ENCODE assay signal across 21 cellular contexts in the genomic region with DNA sequence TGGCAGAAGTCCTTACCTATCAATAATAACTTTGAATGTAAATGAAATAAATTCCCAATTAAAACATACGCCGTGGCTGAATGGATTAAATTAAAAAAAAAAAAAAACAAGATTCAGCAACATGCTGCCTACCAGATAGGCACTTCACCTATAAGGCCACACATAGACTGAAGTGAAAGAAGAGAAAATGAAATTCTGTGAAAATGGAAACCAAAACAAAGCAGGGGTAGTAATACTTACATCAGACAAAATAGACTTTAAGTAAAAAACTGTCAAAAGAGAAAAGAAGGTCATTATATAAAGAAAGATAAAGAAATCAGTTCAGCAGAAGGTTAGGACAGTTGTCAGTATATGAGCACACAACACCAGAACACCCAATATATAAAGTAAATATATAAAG. TPM values are rescaled to one million over a fixed set of nuclear protein-coding genes. Genes with fewer than 3 reads are reported as not detected.
A peak's percentile ranks its signal among the peaks of the same experiment; 100 is the strongest.
DNase-seq lines count a peak whose midpoint lies in the region; ATAC-seq, FAIRE-seq and TF ChIP-seq lines count a peak whose summit lies in the region.
"Had no signal": no experiment of that assay in that cellular context is flagged by ENCODE, and none has a peak within 500 bp of the region (broad histone marks: within the 10 kb centered on the region; RNA-seq: fewer than 3 reads in every experiment).

No MANE protein-coding gene starts in this region.

- peaks cover 1% of the 10 kb centered on the region for H3K9me3 Mint-ChIP-seq in activated CD8-positive, alpha-beta T cell treated with anti-CD3 and anti-CD28 coated beads for 36 hours
- H3K9me3 Mint-ChIP-seq in activated CD8-positive, alpha-beta T cell treated with anti-CD3 and anti-CD28 coated beads, Interleukin-2, amount 10 ng/mL, durations not matched to agents 7 days and 5 days (ENCODE audit: insufficient read depth) = peaks cover 5% of the 10 kb centered on the region

- H3K27ac Mint-ChIP-seq in activated CD8-positive, alpha-beta T cell treated with anti-CD3 and anti-CD28 coated beads for 36 hours = no peak overlapping the region
- no peak overlapping the region for H3K27ac Mint-ChIP-seq in activated CD8-positive, alpha-beta T cell treated with anti-CD3 and anti-CD28 coated beads, Interleukin-2, amount 10 ng/mL, durations not matched to agents 7 days and 5 days
- H3K27ac Mint-ChIP-seq: CD8-positive, alpha-beta T cell; T-helper 17 cell had no signal

- H3K9me3 ChIP-seq in MM.1S (replicated peaks; ENCODE audit: insufficient read depth, low read length) (no peaks in the 10 kb centered on the region), kidney (ENCODE audit: control insufficient read depth in 1 of 2, low read length in 2 of 2) (peaks cover 0 to 6% of the 10 kb centered on the region in 2 donors)
- H3K9me3 ChIP-seq: HAP-1 had no signal

- H3F3A ChIP-seq in MM.1S (ENCODE audit: insufficient read depth, low read length) = no peaks in the 10 kb centered on the region

- no peak overlapping the region for H3K4me3 ChIP-seq in MM.1S (ENCODE audit: low read length)
- no peak overlapping the region for H3K4me3 ChIP-seq in kidney (ENCODE audit: low read length in 2 of 2)
- H3K4me3 ChIP-seq: BLaER1, HAP-1, MG63 had no signal

- H3K4me3 Mint-ChIP-seq in activated CD8-positive, alpha-beta T cell treated with anti-CD3 and anti-CD28 coated beads for 36 hours = no peak overlapping the region
- no peak overlapping the region for H3K4me3 Mint-ChIP-seq in activated CD8-positive, alpha-beta T cell treated with anti-CD3 and anti-CD28 coated beads, Interleukin-2, amount 10 ng/mL, durations not matched to agents 7 days and 5 days
- H3K4me3 Mint-ChIP-seq: CD8-positive, alpha-beta T cell; T-helper 17 cell had no signal

- H3K79me2 ChIP-seq in MM.1S (ENCODE audit: low read length) = no peaks in the 10 kb centered on the region

- H4K20me1 ChIP-seq in MM.1S (ENCODE audit: insufficient read depth, low read length) = no peaks in the 10 kb centered on the region
- H4K20me1 ChIP-seq: BLaER1 had no signal

- H3K27me3 Mint-ChIP-seq in activated CD8-positive, alpha-beta T cell treated with anti-CD3 and anti-CD28 coated beads for 36 hours = no peaks in the 10 kb centered on the region
- H3K27me3 Mint-ChIP-seq in activated CD8-positive, alpha-beta T cell treated with anti-CD3 and anti-CD28 coated beads, Interleukin-2, amount 10 ng/mL, durations not matched to agents 7 days and 5 days (ENCODE audit: low read depth) = no peaks in the 10 kb centered on the region
- H3K27me3 Mint-ChIP-seq: T-helper 17 cell had no signal

- no peaks in the 10 kb centered on the region for H3K9me2 ChIP-seq in MM.1S (replicated peaks; ENCODE audit: insufficient read depth, low read length)

- no peak for FAIRE-seq in kidney (lab: Jason Lieb, UNC)

- peaks cover 5% of the 10 kb centered on the region for H3K36me3 Mint-ChIP-seq in activated CD8-positive, alpha-beta T cell treated with anti-CD3 and anti-CD28 coated beads for 36 hours (ENCODE audit: low read depth)
- H3K36me3 Mint-ChIP-seq in activated CD8-positive, alpha-beta T cell treated with anti-CD3 and anti-CD28 coated beads, Interleukin-2, amount 10 ng/mL, durations not matched to agents 7 days and 5 days (ENCODE audit: low read depth) = peaks cover 5% of the 10 kb centered on the region
- H3K36me3 Mint-ChIP-seq: CD8-positive, alpha-beta T cell had no signal

- DNase-seq in activated CD8-positive, alpha-beta T cell treated with anti-CD3 and anti-CD28 coated beads for 36 hours = no peak
- DNase-seq in activated CD8-positive, alpha-beta T cell treated with anti-CD3 and anti-CD28 coated beads, Interleukin-2, amount 10 ng/mL, durations not matched to agents 7 days and 5 days = no peak
- DNase-seq in MM.1S = peak; percentile 11
- no peak for DNase-seq in Right ventricle myocardium inferior (ENCODE audit: missing footprints)
- no peak for DNase-seq in kidney
- DNase-seq in posterior cingulate gyrus = no peak
- DNase-seq: 8988T; CD8-positive, alpha-beta T cell; DMS79; Karpas-422; MG63; NCI-H1092 treated with DMSO at 0.1 percent for 48 hours; NCI-H1694 treated with DMSO at 0.1 percent for 48 hours; NCI-H226; NCI-H524 treated with DMSO at 0.1 percent for 48 hours; SIG-M5; T-helper 17 cell had no signal

- intact Hi-C loops in activated CD8-positive, alpha-beta T cell treated with anti-CD3 and anti-CD28 coated beads for 36 hours (cut with micrococcal nuclease) = no loop called here
- intact Hi-C loops in Right ventricle myocardium inferior (cut with DNase I) = no loop called here
- intact Hi-C loops in kidney (cut with DNase I) = no loop called here
- intact Hi-C loops in posterior cingulate gyrus (cut with DNase I) = no loop called here

- no peaks in the 10 kb centered on the region for H3K27me3 ChIP-seq in MM.1S (replicated peaks; ENCODE audit: insufficient read depth, low read length)
- H3K27me3 ChIP-seq: BLaER1, MG63 had no signal

- no peak overlapping the region for H3K27ac ChIP-seq in MM.1S (ENCODE audit: low read length)
- no peak overlapping the region for H3K27ac ChIP-seq in kidney (ENCODE audit: low read depth in 2 of 2, low read length in 2 of 2)
- H3K27ac ChIP-seq: BLaER1 had no signal

- H3K4me2 ChIP-seq in MM.1S (ENCODE audit: low read depth, low read length) = no peak overlapping the region
- H3K4me2 ChIP-seq: BLaER1 had no signal

- H3K36me3 ChIP-seq in MM.1S (replicated peaks; ENCODE audit: insufficient read depth, low read length) (no peaks in the 10 kb centered on the region), kidney (ENCODE audit: control insufficient read depth in 1 of 2, insufficient read depth in 2 of 2, low read length in 2 of 2) (no peaks in the 10 kb centered on the region)
- H3K36me3 ChIP-seq: BLaER1, HAP-1 had no signal

- H3K9ac ChIP-seq in MM.1S (ENCODE audit: low read length) (no peak overlapping the region), kidney (ENCODE audit: low read length in 2 of 2) (no peak overlapping the region)
- H3K9ac ChIP-seq: BLaER1 had no signal

- CTCF ChIA-PET in activated CD8-positive, alpha-beta T cell treated with anti-CD3 and anti-CD28 coated beads for 36 hours (lab: Charles Lee) = no interaction called here
- CTCF ChIA-PET in activated CD8-positive, alpha-beta T cell treated with anti-CD3 and anti-CD28 coated beads, Interleukin-2, amount 10 ng/mL, durations not matched to agents 7 days and 5 days (lab: Charles Lee) = no interaction called here

- ATAC-seq in activated CD8-positive, alpha-beta T cell treated with anti-CD3 and anti-CD28 coated beads for 36 hours = peak; percentile 49
- no peak for ATAC-seq in activated CD8-positive, alpha-beta T cell treated with anti-CD3 and anti-CD28 coated beads, Interleukin-2, amount 10 ng/mL, durations not matched to agents 7 days and 5 days
- ATAC-seq in GM21576 (IDR thresholded peaks at IDR 0.05; ENCODE audit: unreplicated experiment) = peak; percentile 82
- ATAC-seq in Right ventricle myocardium inferior = no peak
- no peak for ATAC-seq in GM19467 (IDR thresholded peaks at IDR 0.05; ENCODE audit: unreplicated experiment)
- ATAC-seq: CD8-positive, alpha-beta T cell; T-helper 17 cell had no signal

- no peak overlapping the region for H2AFZ ChIP-seq in MM.1S (ENCODE audit: low read length)

- TF ChIP-seq CTCF in activated CD8-positive, alpha-beta T cell treated with anti-CD3 and anti-CD28 coated beads for 36 hours (IDR thresholded peaks at IDR 0.05) = no peak
- TF ChIP-seq CTCF in MM.1S (IDR thresholded peaks at IDR 0.05; ENCODE audit: low read length) (no peak), kidney (IDR thresholded peaks at IDR 0.05; ENCODE audit: borderline replicate concordance, extremely low read depth, insufficient read depth) (no peak)

- POLR2A ChIA-PET in activated CD8-positive, alpha-beta T cell treated with anti-CD3 and anti-CD28 coated beads for 36 hours (lab: Charles Lee) = no interaction called here
- POLR2A ChIA-PET in activated CD8-positive, alpha-beta T cell treated with anti-CD3 and anti-CD28 coated beads, Interleukin-2, amount 10 ng/mL, durations not matched to agents 7 days and 5 days (lab: Charles Lee) = no interaction called here

- H3K4me1 Mint-ChIP-seq in activated CD8-positive, alpha-beta T cell treated with anti-CD3 and anti-CD28 coated beads for 36 hours (ENCODE audit: low read depth) = no peaks in the 10 kb centered on the region
- no peaks in the 10 kb centered on the region for H3K4me1 Mint-ChIP-seq in activated CD8-positive, alpha-beta T cell treated with anti-CD3 and anti-CD28 coated beads, Interleukin-2, amount 10 ng/mL, durations not matched to agents 7 days and 5 days (ENCODE audit: low read depth)

- H3K4me1 ChIP-seq in MM.1S (ENCODE audit: low read length) (0 out of 2 replicates have a peak, but pooled peaks cover 3% of the 10 kb centered on the region), kidney (ENCODE audit: control insufficient read depth in 1 of 2, insufficient read depth in 1 of 2, low read depth in 1 of 2, low read length in 2 of 2) (no peaks in the 10 kb centered on the region)
- H3K4me1 ChIP-seq: BLaER1, HAP-1 had no signal

RNA-seq across cellular contexts. Expression of a gene that starts 55.3 kb away (rescaled TPM):
- total RNA-seq in activated CD8-positive, alpha-beta T cell treated with anti-CD3 and anti-CD28 coated beads for 36 hours = 10 to 100 TPM; 13.8 to 14.7 TPM
- 10 to 100 TPM; 12.6 to 14.1 TPM for total RNA-seq in activated CD8-positive, alpha-beta T cell treated with anti-CD3 and anti-CD28 coated beads, Interleukin-2, amount 10 ng/mL, durations not matched to agents 7 days and 5 days
- total RNA-seq in Right ventricle myocardium inferior (38.7 TPM), kidney (37.2 TPM)
- polyA plus RNA-seq in kidney (ENCODE audit: insufficient read depth, low read depth, low replicate concordance) = 12.2 TPM

Comparison
In these comparisons a context has a peak if more than half of its experiments do, and no peak if none do; other contexts are left out.
1. ATAC-seq: peak in activated CD8-positive, alpha-beta T cell treated with anti-CD3 and anti-CD28 coated beads for 36 hours (single experiment) and GM21576 (single experiment); none in activated CD8-positive, alpha-beta T cell treated with anti-CD3 and anti-CD28 coated beads, Interleukin-2, amount 10 ng/mL, durations not matched to agents 7 days and 5 days (single experiment), Right ventricle myocardium inferior (single experiment) and GM19467 (single experiment).